In genomic region chr2:72150157-72150960, GRCh38 we compare ENCODE assay signal across 8 cellular contexts. TPM values are rescaled to one million over a fixed set of nuclear protein-coding genes. Genes with fewer than 3 reads are reported as not detected.
DNase-seq lines count a peak whose midpoint lies in the region; ATAC-seq and TF ChIP-seq lines count a peak whose summit lies in the region.

No MANE protein-coding gene starts in this region.

- no peak for TF ChIP-seq POLR2A in adrenal gland (IDR thresholded peaks at IDR 0.05)

- in situ Hi-C loops in G401 (cut with HindIII; ENCODE audit: low sequenced_read_pairs) = no loop called here

- TF ChIP-seq CTCF in adrenal gland (IDR thresholded peaks at IDR 0.05) (peak; percentile 85 to 92 (median 89)), heart right ventricle (IDR thresholded peaks at IDR 0.05) (peak; percentile 79 to 90 (median 85))

- intact Hi-C loops in adrenal gland (cut with DNase I) = loop anchor here (2.0 to 5.0 kb wide), 2 partner anchors 226 to 348 kb away; no protein-coding TSS in a partner anchor
- intact Hi-C loops in heart right ventricle (cut with DNase I) = loop anchor here (1.0 to 10.0 kb wide), 20 partner anchors 226 to 605 kb away; no protein-coding TSS in a partner anchor

- H3K9me3 ChIP-seq in adrenal gland (replicated peaks in 1 of 3) = no peaks in the 10 kb centered on the region
- no peaks in the 10 kb centered on the region for H3K9me3 ChIP-seq in heart right ventricle

- H3K4me3 ChIP-seq in adrenal gland = peak overlapping the region in 1 of 4 donors; percentile 58
- H3K4me3 ChIP-seq in heart right ventricle = peak overlapping the region in 8 of 10 donors; percentile 18 to 75 (median 58)

- H3K4me1 ChIP-seq in adrenal gland (replicated peaks in 1 of 2) (peaks cover 31% of the 10 kb centered on the region in 2 donors), heart right ventricle (peaks cover 22 to 47% (median 41%) of the 10 kb centered on the region in 9 donors)

- WGBS in adrenal gland, 4 donors = 4 to 8% (median 5%) methylated on average over 18 to 28 of the region's 28 CpGs
- WGBS in heart right ventricle, 2 donors = 5 to 6% methylated on average over 28 of the region's 28 CpGs

- no peaks in the 10 kb centered on the region for H3K36me3 ChIP-seq in adrenal gland (replicated peaks in 1 of 2)
- H3K36me3 ChIP-seq in heart right ventricle = no peaks in the 10 kb centered on the region

- peak; percentile 90 for DNase-seq in G401 (ENCODE audit: low spot score)
- peak; percentile 55 for DNase-seq in NCI-H1092 (lab: John Stamatoyannopoulos, UW)
- DNase-seq in SW 1271 (lab: John Stamatoyannopoulos, UW) = peak; percentile 67 to 74
- DNase-seq in adrenal gland = peak; percentile 73 to 89 (median 84)
- DNase-seq in heart right ventricle = peak; percentile 55 to 84
- peak; percentile 8 for DNase-seq in pulmonary artery endothelial cell (ENCODE audit: low read depth, low spot score)

- H3K27ac ChIP-seq in adrenal gland (no peak overlapping the region), heart right ventricle (no peak overlapping the region)

- ATAC-seq in HG02588 (IDR thresholded peaks at IDR 0.05; ENCODE audit: unreplicated experiment) (peak; percentile 66), heart right ventricle (peak; percentile 68 to 91 (median 80)), HG02938 (IDR thresholded peaks at IDR 0.05; ENCODE audit: unreplicated experiment) (no peak)

- H3K27me3 ChIP-seq in adrenal gland (peaks cover 35% of the 10 kb centered on the region), heart right ventricle (peaks cover 15 to 83% (median 70%) of the 10 kb centered on the region in 7 donors)

RNA-seq across cellular contexts. Expression of gene CYP26B1, which starts 2.7 kb away (rescaled TPM):
- 0.18 TPM in 1 of 2 replicates, not detected in the other for total RNA-seq in G401 (2014; rRNA removed; shearing (Covaris generic))
- total RNA-seq in adrenal gland = 10 to 100 TPM in 6 of 8 donors, 1 to 10 TPM in 2; 6.0 to 30.3 (median 15.3) TPM
- polyA plus RNA-seq in adrenal gland = 1 to 10 TPM in 2 of 3 donors, under 1 TPM in 1; 0.53 to 2.7 (median 1.2) TPM
- total RNA-seq in heart right ventricle = 1 to 10 TPM; 2.6 to 8.3 (median 4.7) TPM
- polyA plus RNA-seq in heart right ventricle = 1 to 10 TPM in 1 of 2 donors, under 1 TPM in 1; 0.88 to 6.2 TPM
- total RNA-seq in pulmonary artery endothelial cell = 0.13 and 0.78 TPM in 2 replicates

Comparison
In these comparisons a context has a peak if more than half of its experiments do, and no peak if none do; other contexts are left out.
1. DNase-seq: peak in every context shown above with its lines; median percentile 90 in G401; 84 in adrenal gland; 70 in SW 1271; 70 in heart right ventricle; 55 in NCI-H1092; 8 in pulmonary artery endothelial cell.